Comparison of ENCODE assay signal across 15 cellular contexts in genomic region chr18:35027206-35027605, GRCh38. TPM values are rescaled to one million over a fixed set of nuclear protein-coding genes. Genes with fewer than 3 reads are reported as not detected.
DNase-seq lines count a peak whose midpoint lies in the region; ATAC-seq and TF ChIP-seq lines count a peak whose summit lies in the region.
"Had no signal": no experiment of that assay in that cellular context is flagged by ENCODE, and none has a peak within 500 bp of the region (broad histone marks: within the 10 kb centered on the region; RNA-seq: fewer than 3 reads in every experiment).

No MANE protein-coding gene starts in this region.

- H3K27ac Mint-ChIP-seq in activated CD4-positive, alpha-beta T cell treated with anti-CD3 and anti-CD28 coated beads, Interleukin-2, amount 10 ng/mL, durations not matched to agents 24 days and 14 days, result no peak overlapping the region
- no peak overlapping the region for H3K27ac Mint-ChIP-seq in activated T-helper 17 cell treated with anti-CD3 and anti-CD28 coated beads, Interleukin-2, amount 50 U/mL, for 72 hours
- no peak overlapping the region for H3K27ac Mint-ChIP-seq in neural progenitor cell
- H3K27ac Mint-ChIP-seq: activated T-helper 1 cell treated with anti-CD3 and anti-CD28 coated beads, Interleukin-12 subunit alpha, Interleukin-12 subunit beta, Interleukin-2, Interleukin-4 antibody, amounts not matched to agents 30 ng/mL and 10 ng/mL and 1 ng/mL, durations not matched to agents 14 hours and 24 hours and 36 hours had no signal

- H3K4me1 Mint-ChIP-seq in activated CD4-positive, alpha-beta T cell treated with anti-CD3 and anti-CD28 coated beads, Interleukin-2, amount 10 ng/mL, durations not matched to agents 24 days and 14 days, result peaks cover 39% of the 10 kb centered on the region
- H3K4me1 Mint-ChIP-seq in activated T-helper 17 cell treated with anti-CD3 and anti-CD28 coated beads, Interleukin-2, amount 50 U/mL, for 72 hours, result peaks cover 32% of the 10 kb centered on the region
- peaks cover 17% of the 10 kb centered on the region for H3K4me1 Mint-ChIP-seq in neural progenitor cell

- no peak for ATAC-seq in activated T-helper 17 cell treated with anti-CD3 and anti-CD28 coated beads, Interleukin-2, amount 50 U/mL, for 72 hours (replicated peaks)
- no peak for ATAC-seq in left colon

- H3K27me3 Mint-ChIP-seq in activated CD4-positive, alpha-beta T cell treated with anti-CD3 and anti-CD28 coated beads, Interleukin-2, amount 10 ng/mL, durations not matched to agents 24 days and 14 days, result peaks cover 4% of the 10 kb centered on the region
- H3K27me3 Mint-ChIP-seq in activated T-helper 17 cell treated with anti-CD3 and anti-CD28 coated beads, Interleukin-2, amount 50 U/mL, for 72 hours, result no peaks in the 10 kb centered on the region
- H3K27me3 Mint-ChIP-seq in neural progenitor cell (ENCODE audit: insufficient read depth, low read depth), result peaks cover 2% of the 10 kb centered on the region

- no peaks in the 10 kb centered on the region for H4K20me1 ChIP-seq in neural progenitor cell (ENCODE audit: low read depth)

- H3K4me2 ChIP-seq in neural progenitor cell, result no peak overlapping the region

- no peak overlapping the region for H3K9ac ChIP-seq in neural progenitor cell
- no peak overlapping the region for H3K9ac ChIP-seq in colonic mucosa (ENCODE audit: low read depth in 2 of 2, low read length in 2 of 2)
- H3K9ac ChIP-seq: parathyroid adenoma had no signal

- H3K36me3 Mint-ChIP-seq in activated CD4-positive, alpha-beta T cell treated with anti-CD3 and anti-CD28 coated beads, Interleukin-2, amount 10 ng/mL, durations not matched to agents 24 days and 14 days (ENCODE audit: low read depth), result no peaks in the 10 kb centered on the region
- H3K36me3 Mint-ChIP-seq in activated T-helper 17 cell treated with anti-CD3 and anti-CD28 coated beads, Interleukin-2, amount 50 U/mL, for 72 hours (ENCODE audit: low read depth), result no peaks in the 10 kb centered on the region
- H3K36me3 Mint-ChIP-seq in neural progenitor cell, result no peaks in the 10 kb centered on the region

- no peaks in the 10 kb centered on the region for H3K79me2 ChIP-seq in neural progenitor cell (ENCODE audit: low read depth)
- H3K79me2 ChIP-seq: parathyroid adenoma had no signal

- H3K36me3 ChIP-seq in neural progenitor cell (no peaks in the 10 kb centered on the region), colonic mucosa (no peaks in the 10 kb centered on the region)
- H3K36me3 ChIP-seq: cardiac muscle cell had no signal

- intact Hi-C loops in activated CD4-positive, alpha-beta T cell treated with anti-CD3 and anti-CD28 coated beads, Interleukin-2, amount 10 ng/mL, durations not matched to agents 24 days and 14 days (cut with micrococcal nuclease), result loop anchor here (2.0 to 5.0 kb wide), 6 partner anchors 16 to 215 kb away; partner anchors contain the start of gene ZNF397
- intact Hi-C loops in colonic mucosa (cut with DNase I) (no loop called here), left colon (cut with DNase I, micrococcal nuclease) (no loop called here)

- DNase-seq in activated CD4-positive, alpha-beta T cell treated with anti-CD3 and anti-CD28 coated beads, Interleukin-2, amount 10 ng/mL, durations not matched to agents 24 days and 14 days, result peak; percentile 62
- no peak for DNase-seq in activated CD4-positive, alpha-beta T cell treated with anti-CD3 and anti-CD28 coated beads for 1 hour
- DNase-seq in neural progenitor cell (ENCODE audit: low spot score) (no peak), colonic mucosa (no peak), NOMO-1 treated with dmso at 0.1 percent for 144 hours (lab: John Stamatoyannopoulos, UW; ENCODE audit: unreplicated experiment) (no peak), left colon (no peak)
- DNase-seq: ACHN, foreskin melanocyte, hippocampal formation had no signal

- H3K9me3 ChIP-seq in neural progenitor cell (ENCODE audit: low read depth) (no peaks in the 10 kb centered on the region), colonic mucosa (no peaks in the 10 kb centered on the region)

- 0 out of 2 replicates have a peak, but pooled peaks have one; percentile 2 for TF ChIP-seq CTCF in GM12875 (IDR thresholded peaks at IDR 0.05; ENCODE audit: borderline replicate concordance, insufficient read depth, low read depth, low read length)
- TF ChIP-seq CTCF in neural progenitor cell (IDR thresholded peaks at IDR 0.05), result no peak
- TF ChIP-seq CTCF in colonic mucosa (IDR thresholded peaks at IDR 0.05), result no peak

- H3K4me3 ChIP-seq in GM12875 (ENCODE audit: low read depth, low read length) (no peak overlapping the region), neural progenitor cell (no peak overlapping the region), colonic mucosa (no peak overlapping the region)
- H3K4me3 ChIP-seq: cardiac muscle cell had no signal

- H3K4me3 Mint-ChIP-seq in activated CD4-positive, alpha-beta T cell treated with anti-CD3 and anti-CD28 coated beads, Interleukin-2, amount 10 ng/mL, durations not matched to agents 24 days and 14 days, result no peak overlapping the region
- peak overlapping the region; percentile 16 for H3K4me3 Mint-ChIP-seq in activated T-helper 17 cell treated with anti-CD3 and anti-CD28 coated beads, Interleukin-2, amount 50 U/mL, for 72 hours
- no peak overlapping the region for H3K4me3 Mint-ChIP-seq in neural progenitor cell
- H3K4me3 Mint-ChIP-seq: activated T-helper 1 cell treated with anti-CD3 and anti-CD28 coated beads, Interleukin-12 subunit alpha, Interleukin-12 subunit beta, Interleukin-2, Interleukin-4 antibody, amounts not matched to agents 30 ng/mL and 10 ng/mL and 1 ng/mL, durations not matched to agents 14 hours and 24 hours and 36 hours had no signal

- H3K27me3 ChIP-seq in neural progenitor cell (no peaks in the 10 kb centered on the region), colonic mucosa (no peaks in the 10 kb centered on the region)
- H3K27me3 ChIP-seq: cardiac muscle cell had no signal

- peak overlapping the region; percentile 84 for H2AFZ ChIP-seq in neural progenitor cell (replicated peaks)

- H3K27ac ChIP-seq in neural progenitor cell (no peak overlapping the region), colonic mucosa (no peak overlapping the region)
- H3K27ac ChIP-seq: C4-2B, cardiac muscle cell, parathyroid adenoma had no signal

- H3K9me3 Mint-ChIP-seq in activated CD4-positive, alpha-beta T cell treated with anti-CD3 and anti-CD28 coated beads, Interleukin-2, amount 10 ng/mL, durations not matched to agents 24 days and 14 days, result no peaks in the 10 kb centered on the region
- peaks cover 4% of the 10 kb centered on the region for H3K9me3 Mint-ChIP-seq in activated T-helper 17 cell treated with anti-CD3 and anti-CD28 coated beads, Interleukin-2, amount 50 U/mL, for 72 hours
- no peaks in the 10 kb centered on the region for H3K9me3 Mint-ChIP-seq in neural progenitor cell

- H3F3A ChIP-seq in neural progenitor cell (ENCODE audit: low read depth), result no peaks in the 10 kb centered on the region

- no peaks in the 10 kb centered on the region for H3K4me1 ChIP-seq in neural progenitor cell
- no peaks in the 10 kb centered on the region for H3K4me1 ChIP-seq in colonic mucosa
- H3K4me1 ChIP-seq: parathyroid adenoma had no signal

RNA-seq across cellular contexts. Expression of gene MAPRE2, which starts 14.0 kb away (rescaled TPM):
- total RNA-seq in activated CD4-positive, alpha-beta T cell treated with anti-CD3 and anti-CD28 coated beads, Interleukin-2, amount 10 ng/mL, durations not matched to agents 24 days and 14 days, result 46.8 and 52.5 TPM in 2 replicates
- 10 to 100 TPM; 31.6 to 32.5 TPM for total RNA-seq in activated T-helper 17 cell treated with anti-CD3 and anti-CD28 coated beads, Interleukin-2, amount 50 U/mL, for 72 hours
- total RNA-seq in neural progenitor cell (ENCODE audit: low replicate concordance) (28.9 and 34.6 TPM in 2 replicates), colonic mucosa (10 to 100 TPM; 25.5 to 32.2 TPM), left colon (10 to 100 TPM; 30.8 to 31.6 TPM)
